Comparison of ENCODE assay signal across 1 cellular context in the genomic region with DNA sequence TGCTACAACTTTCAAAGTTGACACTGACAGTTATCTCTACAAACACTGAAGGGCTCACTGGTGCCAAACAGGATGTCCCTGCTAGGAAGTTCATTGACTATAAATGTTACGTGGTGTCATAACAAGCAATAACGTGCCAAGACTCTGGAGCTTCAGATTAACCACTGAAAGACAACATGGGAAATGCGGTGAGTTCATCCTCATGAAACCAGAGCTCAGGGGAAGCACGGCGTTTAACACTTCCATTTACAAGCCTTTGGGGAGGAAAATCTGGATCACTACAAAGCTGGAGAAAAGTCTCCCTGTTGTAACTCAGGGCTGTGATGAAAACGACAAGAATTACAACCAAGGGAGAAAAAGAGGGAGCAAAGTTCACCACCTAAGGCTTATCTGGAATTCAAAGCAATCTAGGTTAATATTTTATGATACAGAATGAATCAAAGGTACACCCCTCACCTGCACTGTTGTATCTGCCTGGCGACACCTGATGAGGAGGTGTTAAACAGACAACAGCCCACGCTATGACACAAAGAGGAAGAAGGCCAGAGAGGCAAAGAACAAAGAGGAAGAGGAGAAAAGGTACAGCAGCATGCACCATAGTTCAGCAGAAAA.
TF ChIP-seq lines count a peak whose summit lies in the region.

No MANE protein-coding gene starts in this region.

TF ChIP-seq in HEK293, 187 proteins besides CTCF, POLR2A, EP300 and RAD21 (continued from another document and continues in another):
- TF ChIP-seq, protein P1, sequence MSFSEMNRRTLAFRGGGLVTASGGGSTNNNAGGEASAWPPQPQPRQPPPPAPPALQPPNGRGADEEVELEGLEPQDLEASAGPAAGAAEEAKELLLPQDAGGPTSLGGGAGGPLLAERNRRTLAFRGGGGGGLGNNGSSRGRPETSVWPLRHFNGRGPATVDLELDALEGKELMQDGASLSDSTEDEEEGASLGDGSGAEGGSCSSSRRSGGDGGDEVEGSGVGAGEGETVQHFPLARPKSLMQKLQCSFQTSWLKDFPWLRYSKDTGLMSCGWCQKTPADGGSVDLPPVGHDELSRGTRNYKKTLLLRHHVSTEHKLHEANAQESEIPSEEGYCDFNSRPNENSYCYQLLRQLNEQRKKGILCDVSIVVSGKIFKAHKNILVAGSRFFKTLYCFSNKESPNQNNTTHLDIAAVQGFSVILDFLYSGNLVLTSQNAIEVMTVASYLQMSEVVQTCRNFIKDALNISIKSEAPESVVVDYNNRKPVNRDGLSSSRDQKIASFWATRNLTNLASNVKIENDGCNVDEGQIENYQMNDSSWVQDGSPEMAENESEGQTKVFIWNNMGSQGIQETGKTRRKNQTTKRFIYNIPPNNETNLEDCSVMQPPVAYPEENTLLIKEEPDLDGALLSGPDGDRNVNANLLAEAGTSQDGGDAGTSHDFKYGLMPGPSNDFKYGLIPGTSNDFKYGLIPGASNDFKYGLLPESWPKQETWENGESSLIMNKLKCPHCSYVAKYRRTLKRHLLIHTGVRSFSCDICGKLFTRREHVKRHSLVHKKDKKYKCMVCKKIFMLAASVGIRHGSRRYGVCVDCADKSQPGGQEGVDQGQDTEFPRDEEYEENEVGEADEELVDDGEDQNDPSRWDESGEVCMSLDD (tag by site-specific recombination; IDR thresholded peaks at IDR 0.05) = no peak
- TF ChIP-seq ZBTB48 (tag by site-specific recombination; IDR thresholded peaks at IDR 0.05) (no peak; the same call in 1 of the 2 replicates), ZFP69B (tag by site-specific recombination; IDR thresholded peaks at IDR 0.05) (no peak), FEZF1 (tag by site-specific recombination; IDR thresholded peaks at IDR 0.05) (peak; percentile 86), ZNF561 (tag by site-specific recombination; IDR thresholded peaks at IDR 0.05; ENCODE audit: borderline replicate concordance) (peak; percentile 87), ZNF16 (tag by site-specific recombination; IDR thresholded peaks at IDR 0.05; ENCODE audit: low read depth) (no peak), TCF7L2 (IDR thresholded peaks at IDR 0.05; ENCODE audit: borderline replicate concordance, low read depth, low read length) (no peak), ZNF701 (tag by site-specific recombination; IDR thresholded peaks at IDR 0.05) (no peak), SP3 (tag by site-specific recombination; IDR thresholded peaks at IDR 0.05) (no peak), ZSCAN16 (tag by site-specific recombination; IDR thresholded peaks at IDR 0.05) (no peak), ZNF521 (tag by site-specific recombination; IDR thresholded peaks at IDR 0.05) (no peak), ZNF596 (tag by site-specific recombination; IDR thresholded peaks at IDR 0.05) (peak; percentile 52), ZEB2 (tag by site-specific recombination; IDR thresholded peaks at IDR 0.05) (peak; percentile 81), ZNF571 (tag by site-specific recombination; IDR thresholded peaks at IDR 0.05) (no peak), ZNF248 (tag by site-specific recombination; IDR thresholded peaks at IDR 0.05) (no peak), ZNF664 (tag by site-specific recombination; IDR thresholded peaks at IDR 0.05) (no peak), ZFHX2 (tag by site-specific recombination; conservative IDR thresholded peaks at IDR 0.05) (no peak), ZNF214 (tag by site-specific recombination; IDR thresholded peaks at IDR 0.05; ENCODE audit: borderline replicate concordance) (no peak), REPIN1 (tag by site-specific recombination; IDR thresholded peaks at IDR 0.05; ENCODE audit: low read depth) (no peak), TRIM28 (IDR thresholded peaks at IDR 0.05; ENCODE audit: borderline replicate concordance, low read length) (no peak), PRDM1 (tag by site-specific recombination; IDR thresholded peaks at IDR 0.05) (no peak), ZNF623 (tag by site-specific recombination; IDR thresholded peaks at IDR 0.05) (no peak), ZNF133 (tag by site-specific recombination; IDR thresholded peaks at IDR 0.05) (no peak), ZNF274 (IDR thresholded peaks at IDR 0.05; ENCODE audit: low read length) (no peak), ZNF274 (tag by site-specific recombination; IDR thresholded peaks at IDR 0.05; ENCODE audit: borderline replicate concordance) (no peak), ZNF785 (tag by site-specific recombination; IDR thresholded peaks at IDR 0.05) (no peak), ZSCAN30 (tag by site-specific recombination; IDR thresholded peaks at IDR 0.05) (0 out of 2 replicates have a peak, but pooled peaks have one; percentile 36)
- TF ChIP-seq, protein P2, sequence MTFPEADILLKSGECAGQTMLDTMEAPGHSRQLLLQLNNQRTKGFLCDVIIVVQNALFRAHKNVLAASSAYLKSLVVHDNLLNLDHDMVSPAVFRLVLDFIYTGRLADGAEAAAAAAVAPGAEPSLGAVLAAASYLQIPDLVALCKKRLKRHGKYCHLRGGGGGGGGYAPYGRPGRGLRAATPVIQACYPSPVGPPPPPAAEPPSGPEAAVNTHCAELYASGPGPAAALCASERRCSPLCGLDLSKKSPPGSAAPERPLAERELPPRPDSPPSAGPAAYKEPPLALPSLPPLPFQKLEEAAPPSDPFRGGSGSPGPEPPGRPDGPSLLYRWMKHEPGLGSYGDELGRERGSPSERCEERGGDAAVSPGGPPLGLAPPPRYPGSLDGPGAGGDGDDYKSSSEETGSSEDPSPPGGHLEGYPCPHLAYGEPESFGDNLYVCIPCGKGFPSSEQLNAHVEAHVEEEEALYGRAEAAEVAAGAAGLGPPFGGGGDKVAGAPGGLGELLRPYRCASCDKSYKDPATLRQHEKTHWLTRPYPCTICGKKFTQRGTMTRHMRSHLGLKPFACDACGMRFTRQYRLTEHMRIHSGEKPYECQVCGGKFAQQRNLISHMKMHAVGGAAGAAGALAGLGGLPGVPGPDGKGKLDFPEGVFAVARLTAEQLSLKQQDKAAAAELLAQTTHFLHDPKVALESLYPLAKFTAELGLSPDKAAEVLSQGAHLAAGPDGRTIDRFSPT (tag by site-specific recombination; IDR thresholded peaks at IDR 0.05) = no peak
- TF ChIP-seq, protein P3, sequence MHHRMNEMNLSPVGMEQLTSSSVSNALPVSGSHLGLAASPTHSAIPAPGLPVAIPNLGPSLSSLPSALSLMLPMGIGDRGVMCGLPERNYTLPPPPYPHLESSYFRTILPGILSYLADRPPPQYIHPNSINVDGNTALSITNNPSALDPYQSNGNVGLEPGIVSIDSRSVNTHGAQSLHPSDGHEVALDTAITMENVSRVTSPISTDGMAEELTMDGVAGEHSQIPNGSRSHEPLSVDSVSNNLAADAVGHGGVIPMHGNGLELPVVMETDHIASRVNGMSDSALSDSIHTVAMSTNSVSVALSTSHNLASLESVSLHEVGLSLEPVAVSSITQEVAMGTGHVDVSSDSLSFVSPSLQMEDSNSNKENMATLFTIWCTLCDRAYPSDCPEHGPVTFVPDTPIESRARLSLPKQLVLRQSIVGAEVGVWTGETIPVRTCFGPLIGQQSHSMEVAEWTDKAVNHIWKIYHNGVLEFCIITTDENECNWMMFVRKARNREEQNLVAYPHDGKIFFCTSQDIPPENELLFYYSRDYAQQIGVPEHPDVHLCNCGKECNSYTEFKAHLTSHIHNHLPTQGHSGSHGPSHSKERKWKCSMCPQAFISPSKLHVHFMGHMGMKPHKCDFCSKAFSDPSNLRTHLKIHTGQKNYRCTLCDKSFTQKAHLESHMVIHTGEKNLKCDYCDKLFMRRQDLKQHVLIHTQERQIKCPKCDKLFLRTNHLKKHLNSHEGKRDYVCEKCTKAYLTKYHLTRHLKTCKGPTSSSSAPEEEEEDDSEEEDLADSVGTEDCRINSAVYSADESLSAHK (tag by site-specific recombination; IDR thresholded peaks at IDR 0.05) = peak; percentile 79
- TF ChIP-seq, protein P4, sequence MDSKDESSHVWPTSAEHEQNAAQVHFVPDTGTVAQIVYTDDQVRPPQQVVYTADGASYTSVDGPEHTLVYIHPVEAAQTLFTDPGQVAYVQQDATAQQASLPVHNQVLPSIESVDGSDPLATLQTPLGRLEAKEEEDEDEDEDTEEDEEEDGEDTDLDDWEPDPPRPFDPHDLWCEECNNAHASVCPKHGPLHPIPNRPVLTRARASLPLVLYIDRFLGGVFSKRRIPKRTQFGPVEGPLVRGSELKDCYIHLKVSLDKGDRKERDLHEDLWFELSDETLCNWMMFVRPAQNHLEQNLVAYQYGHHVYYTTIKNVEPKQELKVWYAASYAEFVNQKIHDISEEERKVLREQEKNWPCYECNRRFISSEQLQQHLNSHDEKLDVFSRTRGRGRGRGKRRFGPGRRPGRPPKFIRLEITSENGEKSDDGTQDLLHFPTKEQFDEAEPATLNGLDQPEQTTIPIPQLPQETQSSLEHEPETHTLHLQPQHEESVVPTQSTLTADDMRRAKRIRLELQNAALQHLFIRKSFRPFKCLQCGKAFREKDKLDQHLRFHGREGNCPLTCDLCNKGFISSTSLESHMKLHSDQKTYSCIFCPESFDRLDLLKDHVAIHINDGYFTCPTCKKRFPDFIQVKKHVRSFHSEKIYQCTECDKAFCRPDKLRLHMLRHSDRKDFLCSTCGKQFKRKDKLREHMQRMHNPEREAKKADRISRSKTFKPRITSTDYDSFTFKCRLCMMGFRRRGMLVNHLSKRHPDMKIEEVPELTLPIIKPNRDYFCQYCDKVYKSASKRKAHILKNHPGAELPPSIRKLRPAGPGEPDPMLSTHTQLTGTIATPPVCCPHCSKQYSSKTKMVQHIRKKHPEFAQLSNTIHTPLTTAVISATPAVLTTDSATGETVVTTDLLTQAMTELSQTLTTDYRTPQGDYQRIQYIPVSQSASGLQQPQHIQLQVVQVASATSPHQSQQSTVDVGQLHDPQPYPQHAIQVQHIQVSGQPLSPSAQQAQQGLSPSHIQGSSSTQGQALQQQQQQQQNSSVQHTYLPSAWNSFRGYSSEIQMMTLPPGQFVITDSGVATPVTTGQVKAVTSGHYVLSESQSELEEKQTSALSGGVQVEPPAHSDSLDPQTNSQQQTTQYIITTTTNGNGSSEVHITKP (tag by site-specific recombination; IDR thresholded peaks at IDR 0.05) = peak; percentile 75
- TF ChIP-seq, protein P5, sequence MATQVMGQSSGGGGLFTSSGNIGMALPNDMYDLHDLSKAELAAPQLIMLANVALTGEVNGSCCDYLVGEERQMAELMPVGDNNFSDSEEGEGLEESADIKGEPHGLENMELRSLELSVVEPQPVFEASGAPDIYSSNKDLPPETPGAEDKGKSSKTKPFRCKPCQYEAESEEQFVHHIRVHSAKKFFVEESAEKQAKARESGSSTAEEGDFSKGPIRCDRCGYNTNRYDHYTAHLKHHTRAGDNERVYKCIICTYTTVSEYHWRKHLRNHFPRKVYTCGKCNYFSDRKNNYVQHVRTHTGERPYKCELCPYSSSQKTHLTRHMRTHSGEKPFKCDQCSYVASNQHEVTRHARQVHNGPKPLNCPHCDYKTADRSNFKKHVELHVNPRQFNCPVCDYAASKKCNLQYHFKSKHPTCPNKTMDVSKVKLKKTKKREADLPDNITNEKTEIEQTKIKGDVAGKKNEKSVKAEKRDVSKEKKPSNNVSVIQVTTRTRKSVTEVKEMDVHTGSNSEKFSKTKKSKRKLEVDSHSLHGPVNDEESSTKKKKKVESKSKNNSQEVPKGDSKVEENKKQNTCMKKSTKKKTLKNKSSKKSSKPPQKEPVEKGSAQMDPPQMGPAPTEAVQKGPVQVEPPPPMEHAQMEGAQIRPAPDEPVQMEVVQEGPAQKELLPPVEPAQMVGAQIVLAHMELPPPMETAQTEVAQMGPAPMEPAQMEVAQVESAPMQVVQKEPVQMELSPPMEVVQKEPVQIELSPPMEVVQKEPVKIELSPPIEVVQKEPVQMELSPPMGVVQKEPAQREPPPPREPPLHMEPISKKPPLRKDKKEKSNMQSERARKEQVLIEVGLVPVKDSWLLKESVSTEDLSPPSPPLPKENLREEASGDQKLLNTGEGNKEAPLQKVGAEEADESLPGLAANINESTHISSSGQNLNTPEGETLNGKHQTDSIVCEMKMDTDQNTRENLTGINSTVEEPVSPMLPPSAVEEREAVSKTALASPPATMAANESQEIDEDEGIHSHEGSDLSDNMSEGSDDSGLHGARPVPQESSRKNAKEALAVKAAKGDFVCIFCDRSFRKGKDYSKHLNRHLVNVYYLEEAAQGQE (tag by site-specific recombination; IDR thresholded peaks at IDR 0.05) = no peak
- TF ChIP-seq, protein P6, sequence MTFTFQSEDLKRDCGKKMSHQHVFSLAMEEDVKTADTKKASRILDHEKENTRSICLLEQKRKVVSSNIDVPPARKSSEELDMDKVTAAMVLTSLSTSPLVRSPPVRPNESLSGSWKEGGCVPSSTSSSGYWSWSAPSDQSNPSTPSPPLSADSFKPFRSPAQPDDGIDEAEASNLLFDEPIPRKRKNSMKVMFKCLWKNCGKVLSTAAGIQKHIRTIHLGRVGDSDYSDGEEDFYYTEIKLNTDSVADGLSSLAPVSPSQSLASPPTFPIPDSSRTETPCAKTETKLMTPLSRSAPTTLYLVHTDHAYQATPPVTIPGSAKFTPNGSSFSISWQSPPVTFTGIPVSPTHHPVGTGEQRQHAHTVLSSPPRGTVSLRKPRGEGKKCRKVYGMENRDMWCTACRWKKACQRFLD (tag by site-specific recombination; IDR thresholded peaks at IDR 0.05) = no peak
- TF ChIP-seq, protein P7, sequence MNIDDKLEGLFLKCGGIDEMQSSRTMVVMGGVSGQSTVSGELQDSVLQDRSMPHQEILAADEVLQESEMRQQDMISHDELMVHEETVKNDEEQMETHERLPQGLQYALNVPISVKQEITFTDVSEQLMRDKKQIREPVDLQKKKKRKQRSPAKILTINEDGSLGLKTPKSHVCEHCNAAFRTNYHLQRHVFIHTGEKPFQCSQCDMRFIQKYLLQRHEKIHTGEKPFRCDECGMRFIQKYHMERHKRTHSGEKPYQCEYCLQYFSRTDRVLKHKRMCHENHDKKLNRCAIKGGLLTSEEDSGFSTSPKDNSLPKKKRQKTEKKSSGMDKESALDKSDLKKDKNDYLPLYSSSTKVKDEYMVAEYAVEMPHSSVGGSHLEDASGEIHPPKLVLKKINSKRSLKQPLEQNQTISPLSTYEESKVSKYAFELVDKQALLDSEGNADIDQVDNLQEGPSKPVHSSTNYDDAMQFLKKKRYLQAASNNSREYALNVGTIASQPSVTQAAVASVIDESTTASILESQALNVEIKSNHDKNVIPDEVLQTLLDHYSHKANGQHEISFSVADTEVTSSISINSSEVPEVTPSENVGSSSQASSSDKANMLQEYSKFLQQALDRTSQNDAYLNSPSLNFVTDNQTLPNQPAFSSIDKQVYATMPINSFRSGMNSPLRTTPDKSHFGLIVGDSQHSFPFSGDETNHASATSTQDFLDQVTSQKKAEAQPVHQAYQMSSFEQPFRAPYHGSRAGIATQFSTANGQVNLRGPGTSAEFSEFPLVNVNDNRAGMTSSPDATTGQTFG (tag by site-specific recombination; IDR thresholded peaks at IDR 0.05; ENCODE audit: borderline replicate concordance) = no peak
